Comparison of ENCODE assay signal across 15 cellular contexts in the genomic region with DNA sequence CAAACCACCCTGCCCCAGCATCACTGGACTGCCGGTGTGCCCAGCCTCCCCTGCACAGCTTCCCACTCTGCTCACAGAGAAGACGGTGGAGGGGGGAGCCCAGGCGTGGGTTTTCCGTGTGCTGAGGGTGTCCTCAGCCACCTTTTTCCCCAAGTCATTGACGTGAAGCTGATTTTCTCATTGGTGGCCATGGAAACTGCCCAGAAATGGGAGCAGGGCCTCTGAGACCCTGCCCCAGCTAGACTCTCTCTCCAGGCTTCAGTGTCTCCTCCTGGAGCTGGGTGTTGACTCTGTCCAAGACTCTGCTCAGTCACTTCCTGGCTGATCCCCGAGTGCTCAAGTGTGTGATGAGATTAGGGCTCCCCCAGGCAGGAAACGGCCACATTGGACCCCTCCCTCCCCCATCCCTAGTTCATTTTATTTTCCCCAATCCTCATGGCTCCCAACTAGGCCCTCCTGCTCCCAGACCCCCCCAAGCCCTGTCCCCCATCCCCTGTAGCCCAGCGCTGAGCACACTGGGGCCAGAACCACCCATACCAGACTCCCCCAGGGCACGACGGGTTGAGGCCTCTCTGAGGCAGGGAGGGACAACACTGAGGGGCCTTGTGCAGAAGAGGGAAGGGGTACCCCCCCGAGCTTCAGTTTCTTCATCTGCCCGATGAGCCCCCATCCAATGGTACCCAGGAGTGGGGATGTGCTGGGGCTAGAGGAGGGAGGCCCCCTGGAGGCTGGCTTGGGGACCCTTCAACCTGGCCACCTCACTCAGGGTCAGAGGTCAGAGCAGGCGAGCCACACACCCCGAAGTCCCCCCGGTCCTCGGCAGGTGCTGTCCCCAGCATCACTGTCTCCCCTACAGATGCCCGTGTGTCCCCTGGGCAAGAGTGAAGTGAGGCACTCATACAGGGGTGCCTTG. TPM values are rescaled to one million over a fixed set of nuclear protein-coding genes. Genes with fewer than 3 reads are reported as not detected.
DNase-seq lines count a peak whose midpoint lies in the region; ATAC-seq, FAIRE-seq and TF ChIP-seq lines count a peak whose summit lies in the region.
"Had no signal": no experiment of that assay in that cellular context is flagged by ENCODE, and none has a peak within 500 bp of the region (broad histone marks: within the 10 kb centered on the region; RNA-seq: fewer than 3 reads in every experiment).

No MANE protein-coding gene starts in this region.

- no peak for DNase-seq in heart right ventricle
- no peak for DNase-seq in left ventricle myocardium superior
- DNase-seq in UCSD-AML1 (lab: John Stamatoyannopoulos, UW; ENCODE audit: unreplicated experiment) = peak; percentile 62
- DNase-seq in kidney = no peak
- DNase-seq in transverse colon = no peak
- no peak for DNase-seq in activated CD4-positive, CD25-positive, alpha-beta regulatory T cell (lab: John Stamatoyannopoulos, UW)
- no peak for DNase-seq in epidermal melanocyte (ENCODE audit: insufficient read length, low spot score)
- DNase-seq: activated CD4-positive, alpha-beta T cell treated with anti-CD3 and anti-CD28 coated beads for 48 hours; activated T-cell treated with anti-CD3 and anti-CD28 coated beads, Interleukin-2, amount 50 U/mL, for 1 hour; effector CD4-positive, alpha-beta T cell; NCI-H1092 treated with DMSO at 0.1 percent for 48 hours; stimulated activated CD4-positive, alpha-beta T cell treated with anti-CD3 and anti-CD28 coated beads, Interleukin-4, amount 100 ng/mL, for 4 hours had no signal

- in situ Hi-C loops in transverse colon (cut with MboI; ENCODE audit: low pct_ligation_motif_present in 1 of 4, low pct_unique_long_range_greater_than_20kb in 1 of 4, low sequenced_read_pairs in 3 of 4) = no loop called here

- TF ChIP-seq CTCF in heart right ventricle (IDR thresholded peaks at IDR 0.05) = no peak
- no peak for TF ChIP-seq CTCF in kidney (IDR thresholded peaks at IDR 0.05; ENCODE audit: borderline replicate concordance, extremely low read depth, insufficient read depth)
- no peak for TF ChIP-seq CTCF in transverse colon (IDR thresholded peaks at IDR 0.05)

- TF ChIP-seq EP300 in transverse colon (IDR thresholded peaks at IDR 0.05; ENCODE audit: low read depth) = no peak

- intact Hi-C loops in heart right ventricle (cut with DNase I) = loop anchor here in 1 of 10 donors (10.0 kb wide), 1 partner anchor 113 kb away; no protein-coding TSS in a partner anchor
- intact Hi-C loops in left ventricle myocardium superior (cut with micrococcal nuclease) = no loop called here
- intact Hi-C loops in kidney (cut with DNase I) = no loop called here
- intact Hi-C loops in transverse colon (cut with DNase I; ENCODE audit: low total_unique reads) = no loop called here

- peaks cover 2 to 45% (median 40%) of the 10 kb centered on the region in 9 donors for H3K4me1 ChIP-seq in heart right ventricle
- peaks cover 0 to 2% of the 10 kb centered on the region in 2 donors for H3K4me1 ChIP-seq in kidney (ENCODE audit: control insufficient read depth in 1 of 2, insufficient read depth in 1 of 2, low read depth in 1 of 2, low read length in 2 of 2)
- peaks cover 0 to 4% (median 1%) of the 10 kb centered on the region in 4 donors for H3K4me1 ChIP-seq in transverse colon

- H3K9ac ChIP-seq in kidney (ENCODE audit: low read length in 2 of 2) = no peak overlapping the region

- no peak for FAIRE-seq in kidney (lab: Jason Lieb, UNC)

- H3K27me3 ChIP-seq in heart right ventricle (peaks cover 0 to 20% (median 0%) of the 10 kb centered on the region in 7 donors), transverse colon (no peaks in the 10 kb centered on the region)
- H3K27me3 ChIP-seq: breast epithelium had no signal

- no peaks in the 10 kb centered on the region for H3K36me3 ChIP-seq in heart right ventricle
- no peaks in the 10 kb centered on the region for H3K36me3 ChIP-seq in kidney (ENCODE audit: control insufficient read depth in 1 of 2, insufficient read depth in 2 of 2, low read length in 2 of 2)
- H3K36me3 ChIP-seq in transverse colon = no peaks in the 10 kb centered on the region
- H3K36me3 ChIP-seq: breast epithelium had no signal

- H3K9me3 ChIP-seq in heart right ventricle (peaks cover 0 to 13% (median under 1%) of the 10 kb centered on the region in 11 donors), kidney (ENCODE audit: control insufficient read depth in 1 of 2, low read length in 2 of 2) (peaks cover 0 to 4% of the 10 kb centered on the region in 2 donors), transverse colon (peaks cover 1 to 3% of the 10 kb centered on the region in 2 donors)

- no peak overlapping the region for H3K4me3 ChIP-seq in heart right ventricle
- no peak overlapping the region for H3K4me3 ChIP-seq in kidney (ENCODE audit: low read length in 2 of 2)
- no peak overlapping the region for H3K4me3 ChIP-seq in transverse colon

- peak overlapping the region; percentile 22 to 87 (median 80) for H3K27ac ChIP-seq in heart right ventricle
- peak overlapping the region; percentile 22 to 75 for H3K27ac ChIP-seq in kidney (ENCODE audit: low read depth in 2 of 2, low read length in 2 of 2)
- H3K27ac ChIP-seq in transverse colon = peak overlapping the region; percentile 28 to 71 (median 58)

- WGBS in heart right ventricle, 2 donors = 66 to 67% methylated on average over 17 of the region's 17 CpGs
- 60% methylated on average over 3 to 16 of the region's 17 CpGs for WGBS in transverse colon (ENCODE audit: low coverage in 1 of 2), 2 donors

- ATAC-seq in heart right ventricle (peak in 3 of 8 donors; percentile 27 to 47 (median 46)), left ventricle myocardium superior (no peak), GM21390 (IDR thresholded peaks at IDR 0.05; ENCODE audit: unreplicated experiment) (no peak)

- TF ChIP-seq POLR2A in transverse colon (IDR thresholded peaks at IDR 0.05) = no peak

RNA-seq across cellular contexts. Expression of gene F2RL3, which starts 1.2 kb away (rescaled TPM):
- 1 to 10 TPM in 5 of 10 donors, under 1 TPM in 5; 0.13 to 8.3 (median 1.1) TPM for total RNA-seq in heart right ventricle
- polyA plus RNA-seq in heart right ventricle = 1 to 10 TPM; 2.5 to 3.4 TPM
- 0.30 TPM for total RNA-seq in left ventricle myocardium superior
- total RNA-seq in kidney = 3.2 TPM
- polyA plus RNA-seq in kidney (ENCODE audit: insufficient read depth, low read depth, low replicate concordance) = 1.4 TPM
- total RNA-seq in transverse colon = 10 to 100 TPM in 2 of 4 donors, 1 to 10 TPM in 2; 2.2 to 22.7 (median 9.1) TPM
- total RNA-seq: activated naive CD4-positive, alpha-beta T cell treated with anti-CD3 and anti-CD28 coated beads, Interleukin-2, amount 50 U/mL, for 72 hours had no signal

RNA-seq across cellular contexts. Expression of gene SIN3B, which starts 58.4 kb away (rescaled TPM):
- total RNA-seq in heart right ventricle = 10 to 100 TPM; 22.9 to 30.6 (median 24.8) TPM
- polyA plus RNA-seq in heart right ventricle = 10 to 100 TPM; 13.9 to 37.7 TPM
- total RNA-seq in left ventricle myocardium superior = 26.0 TPM
- total RNA-seq in kidney = 62.0 TPM
- polyA plus RNA-seq in kidney (ENCODE audit: insufficient read depth, low read depth, low replicate concordance) = 12.2 TPM
- 100 to 1,000 TPM in 1 of 4 donors, 10 to 100 TPM in 3; 38.1 to 294 (median 66.5) TPM for total RNA-seq in transverse colon
